9 cellular contexts compared by ENCODE assay signal in the genomic region with DNA sequence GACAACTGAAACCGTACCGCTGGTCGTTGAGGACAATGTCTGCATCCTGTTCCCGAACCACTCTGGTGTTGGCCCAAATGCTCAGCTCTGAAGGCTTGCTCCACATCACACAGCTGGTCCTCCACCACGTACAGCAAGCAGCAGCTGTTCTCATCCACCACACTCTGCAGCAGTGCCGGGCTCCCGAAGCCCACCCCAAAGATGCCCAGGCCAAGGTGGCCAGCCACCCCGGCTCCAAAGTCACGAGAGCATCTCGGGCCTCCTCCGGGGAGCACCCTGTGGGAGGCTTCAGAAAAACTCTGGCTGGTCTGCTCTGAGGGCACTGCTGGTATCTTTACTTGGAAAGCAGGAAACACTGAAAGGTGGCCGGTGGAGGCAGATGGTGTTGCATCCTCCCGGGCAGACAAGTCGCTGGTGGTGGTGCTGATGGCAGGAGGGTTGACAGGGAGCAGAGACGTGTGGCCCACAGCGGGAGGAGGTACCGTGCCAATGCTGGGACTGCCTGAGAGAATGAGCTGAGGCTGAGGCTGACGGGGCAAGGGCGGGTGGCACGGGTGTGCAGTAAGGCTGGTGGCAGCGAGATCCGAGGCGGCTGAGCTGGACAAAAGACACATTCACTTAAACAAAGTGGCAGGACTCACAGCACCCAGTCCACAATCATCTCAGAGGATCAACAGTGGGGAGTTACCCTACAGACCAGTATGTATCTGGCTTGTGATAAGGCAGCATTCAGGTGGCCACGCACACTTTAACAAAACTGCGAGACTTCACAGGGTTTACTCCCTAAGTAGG. TPM values are rescaled to one million over a fixed set of nuclear protein-coding genes. Genes with fewer than 3 reads are reported as not detected.
DNase-seq lines count a peak whose midpoint lies in the region; ATAC-seq and TF ChIP-seq lines count a peak whose summit lies in the region.
"Had no signal": no experiment of that assay in that cellular context is flagged by ENCODE, and none has a peak within 500 bp of the region (broad histone marks: within the 10 kb centered on the region; RNA-seq: fewer than 3 reads in every experiment).

No MANE protein-coding gene starts in this region.

- POLR2A ChIA-PET in HEK293 (lab: Yijun Ruan, JAX) = no interaction called here
- POLR2A ChIA-PET in activated B cell treated with CpG ODN at 0.5 μM for 24 hours (lab: Charles Lee) = no interaction called here

- ATAC-seq in activated B cell treated with CpG ODN at 0.5 μM for 24 hours (ENCODE audit: low read depth) = no peak
- no peak for ATAC-seq in GM19324 (IDR thresholded peaks at IDR 0.05; ENCODE audit: low FRiP score, unreplicated experiment)
- no peak for ATAC-seq in HG02981 (IDR thresholded peaks at IDR 0.05; ENCODE audit: unreplicated experiment)
- no peak for ATAC-seq in HG03354 (IDR thresholded peaks at IDR 0.05; ENCODE audit: poor library complexity, severe bottlenecking, unreplicated experiment)

- H3K4me3 Mint-ChIP-seq in activated B cell treated with CpG ODN at 0.5 μM for 24 hours (peak overlapping the region; percentile 82), glutamatergic neuron (ENCODE audit: unreplicated experiment) (peak overlapping the region; percentile 93)

- no peak overlapping the region for H3K27ac ChIP-seq in HEK293 (ENCODE audit: extremely low read depth, low read depth, low read length)

- CTCF ChIA-PET in HEK293 (lab: Yijun Ruan, JAX) = interaction anchor here (1.0 kb wide), 1 partner anchor 21 kb away, joined by 3 read pairs; no protein-coding TSS in a partner anchor
- CTCF ChIA-PET in activated B cell treated with CpG ODN at 0.5 μM for 24 hours (lab: Charles Lee) = no interaction called here

- TF ChIP-seq CTCF in HEK293 (tag by site-specific recombination; IDR thresholded peaks at IDR 0.05) = no peak
- no peak for TF ChIP-seq CTCF in activated B cell treated with CpG ODN at 0.5 μM for 24 hours (IDR thresholded peaks at IDR 0.05)
- TF ChIP-seq CTCF in glutamatergic neuron (IDR thresholded peaks at IDR 0.05; ENCODE audit: partially characterized antibody, unreplicated experiment) = no peak

- H3K4me3 ChIP-seq in HEK293 (ENCODE audit: low read depth, low read length) = peak overlapping the region; percentile 83

- H3K9me3 ChIP-seq in HEK293 (ENCODE audit: control insufficient read depth, insufficient read depth, low read depth, low read length) = no peaks in the 10 kb centered on the region

- H3K9me3 Mint-ChIP-seq in activated B cell treated with CpG ODN at 0.5 μM for 24 hours (no peaks in the 10 kb centered on the region), glutamatergic neuron (ENCODE audit: unreplicated experiment) (peaks cover 6% of the 10 kb centered on the region)

- peaks cover 7 to 51% of the 10 kb centered on the region in 2 experiments; a peak in 2 of 3 replicates for H3K36me3 ChIP-seq in HEK293 (ENCODE audit: control insufficient read depth in 2 of 2, insufficient read depth in 1 of 2, low read length in 2 of 2)

- H3K27me3 Mint-ChIP-seq in activated B cell treated with CpG ODN at 0.5 μM for 24 hours (no peaks in the 10 kb centered on the region), glutamatergic neuron (ENCODE audit: unreplicated experiment) (peaks cover 4% of the 10 kb centered on the region)

- DNase-seq in activated B cell treated with CpG ODN at 0.5 μM for 24 hours = no peak
- DNase-seq in glutamatergic neuron = no peak
- DNase-seq in putamen (ENCODE audit: low spot score) = peak; percentile 25
- DNase-seq in NCI-H1694 treated with DMSO at 0.1 percent for 48 hours (lab: John Stamatoyannopoulos, UW) = no peak

- H3K4me1 ChIP-seq in HEK293 (ENCODE audit: control insufficient read depth, insufficient read depth, low read length) = no peaks in the 10 kb centered on the region

- H3K27ac Mint-ChIP-seq in activated B cell treated with CpG ODN at 0.5 μM for 24 hours (peak overlapping the region; percentile 61), glutamatergic neuron (ENCODE audit: unreplicated experiment) (peak overlapping the region; percentile 41)

- peaks cover 29% of the 10 kb centered on the region for H3K4me1 Mint-ChIP-seq in activated B cell treated with CpG ODN at 0.5 μM for 24 hours
- H3K4me1 Mint-ChIP-seq in glutamatergic neuron (ENCODE audit: low read depth, unreplicated experiment) = peaks cover 11% of the 10 kb centered on the region

- H3K36me3 Mint-ChIP-seq in activated B cell treated with CpG ODN at 0.5 μM for 24 hours (ENCODE audit: low read depth) (peaks cover 33% of the 10 kb centered on the region), glutamatergic neuron (ENCODE audit: unreplicated experiment) (no peaks in the 10 kb centered on the region)

- intact Hi-C loops in activated B cell treated with CpG ODN at 0.5 μM for 24 hours (cut with micrococcal nuclease) = no loop called here

TF ChIP-seq in HEK293, 187 proteins besides CTCF, POLR2A, EP300 and RAD21:
- TF ChIP-seq ZSCAN16 (tag by site-specific recombination; IDR thresholded peaks at IDR 0.05) (0 out of 2 replicates have a peak, but pooled peaks have one; percentile 0), ZNF610 (tag by site-specific recombination; IDR thresholded peaks at IDR 0.05; ENCODE audit: borderline replicate concordance) (no peak), ZNF600 (tag by site-specific recombination; IDR thresholded peaks at IDR 0.05) (peak; percentile 38; the same call in 1 of the 2 replicates)

RNA-seq across cellular contexts. Expression of a gene that starts 6.5 kb away (rescaled TPM):
- total RNA-seq in activated B cell treated with CpG ODN at 0.5 μM for 24 hours = not detected in 2 replicates
- total RNA-seq in glutamatergic neuron (ENCODE audit: unreplicated experiment) = not detected
- total RNA-seq: frontal cortex had no signal

RNA-seq across cellular contexts. Expression of a gene that starts 26.8 kb away (rescaled TPM):
- total RNA-seq in activated B cell treated with CpG ODN at 0.5 μM for 24 hours = 2.8 and 3.8 TPM in 2 replicates
- total RNA-seq in glutamatergic neuron (ENCODE audit: unreplicated experiment) = 7.5 TPM
- total RNA-seq: frontal cortex had no signal

RNA-seq across cellular contexts. Expression of a gene that starts 50.5 kb away (rescaled TPM):
- total RNA-seq in activated B cell treated with CpG ODN at 0.5 μM for 24 hours (40.3 and 43.3 TPM in 2 replicates), glutamatergic neuron (ENCODE audit: unreplicated experiment) (79.7 TPM)
